In genomic region chr1:23462766-23463165, GRCh38 we compare ENCODE assay signal across 8 cellular contexts.
"Had no signal": no experiment of that assay in that cellular context is flagged by ENCODE, and none has a peak within 500 bp of the region (broad histone marks: within the 10 kb centered on the region; RNA-seq: fewer than 3 reads in every experiment).

No MANE protein-coding gene starts in this region.

- H3K27ac ChIP-seq: GM23248, HL-60 had no signal

- H3K4me3 Mint-ChIP-seq: HFFc6 had no signal

- H3K9ac ChIP-seq: GM23248 had no signal

- DNase-seq: GOT3, H7, HFFc6 had no signal

- H3K4me1 ChIP-seq: HAP-1 had no signal

- H3K4me3 ChIP-seq: GM23248, HAP-1 had no signal

- H3K9me3 ChIP-seq: HAP-1 had no signal

- H3K27ac Mint-ChIP-seq: HFFc6 had no signal

- ATAC-seq: HCT116, HepG2 had no signal

- H2AFZ ChIP-seq: GM23248 had no signal

- H3K36me3 ChIP-seq: HAP-1 had no signal
